19 cellular contexts compared by ENCODE assay signal in genomic region chr5:56470007-56470406, GRCh38.
DNase-seq lines count a peak whose midpoint lies in the region; ATAC-seq, FAIRE-seq and TF ChIP-seq lines count a peak whose summit lies in the region.
"Had no signal": no experiment of that assay in that cellular context is flagged by ENCODE, and none has a peak within 500 bp of the region (broad histone marks: within the 10 kb centered on the region; RNA-seq: fewer than 3 reads in every experiment).

No MANE protein-coding gene starts in this region.

- DNase-seq in K562 (ENCODE audit: extremely low read depth in 1 of 4, low spot score in 3 of 4) (no peak), mesenchymal stem cell (no peak), trophoblast cell (no peak), mucosa of gallbladder (ENCODE audit: low spot score) (no peak)
- no peak for DNase-seq in activated CD4-positive, alpha-beta T cell treated with anti-CD3 and anti-CD28 coated beads, Interleukin-2, amount 50 U/mL, for 48 hours
- DNase-seq in central memory CD4-positive, alpha-beta T cell, result no peak
- DNase-seq: C1 segment of cervical spinal cord; CD4-positive, alpha-beta memory T cell; COR-L47; DMS153; DMS79; EL; GDM1; GOT3; HFFc6 had no signal

- no peak for TF ChIP-seq EP300 in K562 (IDR thresholded peaks at IDR 0.05; ENCODE audit: low read length)

- H3K4me1 ChIP-seq in K562 (replicated peaks in 1 of 2; ENCODE audit: control insufficient read depth in 2 of 2, insufficient read depth in 2 of 2, low read length in 2 of 2) (no peaks in the 10 kb centered on the region; a peak in 1 of 5 replicates), mesenchymal stem cell (ENCODE audit: control insufficient read depth, insufficient read depth, low read depth, low read length) (no peaks in the 10 kb centered on the region), trophoblast cell (ENCODE audit: control insufficient read depth in 1 of 2, insufficient read depth in 2 of 2, low read length in 2 of 2) (peaks cover 2 to 12% of the 10 kb centered on the region in 2 experiments)
- H3K4me1 ChIP-seq: HAP-1 had no signal

- FAIRE-seq in K562 (lab: Jason Lieb, UNC), result no peak
- FAIRE-seq: GM12878, H54 had no signal

- H3K23ac ChIP-seq in mesenchymal stem cell (ENCODE audit: low read length in 2 of 2) (no peak overlapping the region), trophoblast cell (ENCODE audit: low read length) (no peak overlapping the region)

- H3K9me3 ChIP-seq in K562 (replicated peaks; ENCODE audit: control insufficient read depth, insufficient read depth, low read depth, low read length), result no peaks in the 10 kb centered on the region
- no peaks in the 10 kb centered on the region for H3K9me3 ChIP-seq in mesenchymal stem cell (ENCODE audit: control insufficient read depth, low read length)
- no peaks in the 10 kb centered on the region for H3K9me3 ChIP-seq in trophoblast cell (ENCODE audit: insufficient read depth, low read depth, low read length)
- H3K9me3 ChIP-seq: HAP-1 had no signal

- BruUV-seq in K562 (replicated peaks; lab: Mats Ljungman, UMichigan), result no TSS peak

- intact Hi-C loops in K562 (cut with micrococcal nuclease), result no loop called here

- peaks cover 3% of the 10 kb centered on the region; the same call in 1 of the 2 replicates for H4K20me1 ChIP-seq in K562 (replicated peaks; ENCODE audit: control insufficient read depth, insufficient read depth, low read length)

- H3K4ac ChIP-seq in mesenchymal stem cell (ENCODE audit: low read depth in 1 of 2, low read length in 2 of 2), result no peak overlapping the region
- no peak overlapping the region for H3K4ac ChIP-seq in trophoblast cell (ENCODE audit: low read depth, low read length)

- no peak for TF ChIP-seq CTCF in K562 (IDR thresholded peaks at IDR 0.05 in 2 of 3, conservative IDR thresholded peaks at IDR 0.05 in 1 of 3; ENCODE audit: insufficient read depth in 2 of 3, low read depth in 1 of 3, low read length in 3 of 3)

- H2BK5ac ChIP-seq in mesenchymal stem cell (ENCODE audit: low read depth, low read length, poor library complexity, severe bottlenecking) (no peak overlapping the region), trophoblast cell (ENCODE audit: low read depth, low read length, poor library complexity) (no peak overlapping the region)

- H2BK12ac ChIP-seq in mesenchymal stem cell (ENCODE audit: low read length in 2 of 2), result no peak overlapping the region
- peak overlapping the region; percentile 17 for H2BK12ac ChIP-seq in trophoblast cell (ENCODE audit: low read length)

- TF ChIP-seq POLR2A in K562 (conservative IDR thresholded peaks at IDR 0.05), result no peak

- WGBS in K562 (ENCODE audit: insufficient coverage, low coverage, missing lambda C conversion rate), result 1% methylated on average over 7 of the region's 7 CpGs
- WGBS in mesenchymal stem cell, result 96% methylated on average over 7 of the region's 7 CpGs
- no CpG with 5 or more reads among the region's 7 CpGs for WGBS in trophoblast cell (ENCODE audit: extremely low coverage, insufficient coverage, insufficient read length)

- POLR2A ChIA-PET in K562 (lab: Yijun Ruan, JAX), result interaction anchor here (0.8 to 0.9 kb wide), 2 partner anchors 12 to 34 kb away, joined by 3 to 5 read pairs; no protein-coding TSS in a partner anchor

- H3K4me3 ChIP-seq in K562 (no peak overlapping the region), mesenchymal stem cell (ENCODE audit: insufficient read depth in 1 of 2, low read depth in 1 of 2, low read length in 2 of 2) (no peak overlapping the region), trophoblast cell (ENCODE audit: low read depth, low read length) (no peak overlapping the region)
- H3K4me3 ChIP-seq: GM12878, HAP-1 had no signal

- no peak overlapping the region for H3K4me2 ChIP-seq in K562 (ENCODE audit: insufficient read depth, low read length)
- no peak overlapping the region for H3K4me2 ChIP-seq in mesenchymal stem cell (ENCODE audit: low read length, poor library complexity, severe bottlenecking)
- H3K4me2 ChIP-seq in trophoblast cell (ENCODE audit: low read length), result no peak overlapping the region

- ATAC-seq in K562 (no peak), GM18517 (IDR thresholded peaks at IDR 0.05; ENCODE audit: unreplicated experiment) (no peak)
- ATAC-seq: GM12878 had no signal

- H3K9me1 ChIP-seq in K562 (ENCODE audit: control insufficient read depth, insufficient read depth, low read length), result no peaks in the 10 kb centered on the region

- H3K14ac ChIP-seq in mesenchymal stem cell (ENCODE audit: low read length in 2 of 2), result no peak overlapping the region
- H3K14ac ChIP-seq in trophoblast cell (ENCODE audit: low read length), result no peak overlapping the region

- H3K79me2 ChIP-seq in K562 (ENCODE audit: control insufficient read depth, insufficient read depth, low read length), result no peaks in the 10 kb centered on the region
- H3K79me2 ChIP-seq in trophoblast cell (ENCODE audit: control insufficient read depth, insufficient read depth, low read length, poor library complexity), result no peaks in the 10 kb centered on the region

- H3K9ac ChIP-seq in K562 (ENCODE audit: insufficient read depth in 1 of 2, low read depth in 2 of 2, low read length in 2 of 2), result no peak overlapping the region
- H3K9ac ChIP-seq in mesenchymal stem cell (ENCODE audit: low read length), result no peak overlapping the region
- H3K9ac ChIP-seq in trophoblast cell (ENCODE audit: low read length), result no peak overlapping the region

- H4K91ac ChIP-seq in mesenchymal stem cell (ENCODE audit: low read length) (no peak overlapping the region), trophoblast cell (ENCODE audit: low read depth, low read length) (no peak overlapping the region)

- H4K12ac ChIP-seq in trophoblast cell (ENCODE audit: low read depth, low read length), result no peak overlapping the region

- no peak for TF ChIP-seq RAD21 in K562 (CRISPR knock-in tag; conservative IDR thresholded peaks at IDR 0.05 in 1 of 2, IDR thresholded peaks at IDR 0.05 in 1 of 2)

- no peak overlapping the region for H2BK15ac ChIP-seq in mesenchymal stem cell (ENCODE audit: low read depth, poor library complexity, severe bottlenecking)

- H3K27me3 ChIP-seq in K562 (ENCODE audit: control insufficient read depth in 2 of 2, insufficient read depth in 2 of 2, low read length in 2 of 2) (peaks cover 6 to 16% of the 10 kb centered on the region in 2 experiments; a peak in 4 of 5 replicates), mesenchymal stem cell (ENCODE audit: control insufficient read depth in 1 of 2, insufficient read depth in 1 of 2, low read length in 2 of 2) (peaks cover 0 to 9% of the 10 kb centered on the region in 2 experiments), trophoblast cell (ENCODE audit: insufficient read depth, low read length) (no peaks in the 10 kb centered on the region)

- H3K27ac ChIP-seq in K562 (ENCODE audit: extremely low read depth, low read depth, low read length) (no peak overlapping the region), mesenchymal stem cell (ENCODE audit: low read length, poor library complexity, severe bottlenecking) (no peak overlapping the region), trophoblast cell (ENCODE audit: low read depth, low read length) (no peak overlapping the region)

- H3K36me3 ChIP-seq in K562 (ENCODE audit: control insufficient read depth, insufficient read depth, low read length), result no peaks in the 10 kb centered on the region
- peaks cover 0 to 2% of the 10 kb centered on the region in 2 experiments for H3K36me3 ChIP-seq in mesenchymal stem cell (ENCODE audit: control insufficient read depth in 1 of 2, insufficient read depth in 2 of 2, low read depth in 1 of 2, low read length in 2 of 2)
- H3K36me3 ChIP-seq in trophoblast cell (ENCODE audit: control insufficient read depth in 1 of 2, insufficient read depth in 2 of 2, low read length in 2 of 2), result no peaks in the 10 kb centered on the region
- H3K36me3 ChIP-seq: HAP-1 had no signal

- H3K18ac ChIP-seq in mesenchymal stem cell (ENCODE audit: low read depth in 1 of 2, low read length in 2 of 2) (no peak overlapping the region), trophoblast cell (ENCODE audit: low read length) (no peak overlapping the region)

- H2AFZ ChIP-seq in K562 (ENCODE audit: low read depth, low read length), result no peak overlapping the region
- H2AFZ ChIP-seq in mesenchymal stem cell (ENCODE audit: low read depth, low read length), result no peak overlapping the region
- H2AFZ ChIP-seq in trophoblast cell (ENCODE audit: insufficient read depth, low read length, poor library complexity), result no peak overlapping the region

- CTCF ChIA-PET in K562 (lab: Yijun Ruan, JAX; ENCODE audit: low intra/inter-chr PET ratio), result no interaction called here

- peak overlapping the region; percentile 78 for H2AK5ac ChIP-seq in mesenchymal stem cell (ENCODE audit: low read length, severe bottlenecking)
- H2AK5ac ChIP-seq in trophoblast cell (ENCODE audit: low read length), result no peak overlapping the region

- H2BK120ac ChIP-seq in mesenchymal stem cell (ENCODE audit: low read depth, low read length) (no peak overlapping the region), trophoblast cell (ENCODE audit: insufficient read depth, low read length, poor library complexity) (no peak overlapping the region)

- H3K79me1 ChIP-seq in mesenchymal stem cell (replicated peaks; ENCODE audit: low read length, poor library complexity, severe bottlenecking) (no peaks in the 10 kb centered on the region), trophoblast cell (ENCODE audit: low read length) (no peaks in the 10 kb centered on the region)

- H4K8ac ChIP-seq in mesenchymal stem cell (ENCODE audit: low read length), result no peak overlapping the region
- H4K8ac ChIP-seq in trophoblast cell (ENCODE audit: low read depth, low read length), result no peak overlapping the region

- in situ Hi-C loops in K562 (cut with MboI), result no loop called here

TF ChIP-seq in K562, 482 proteins besides CTCF, POLR2A, EP300 and RAD21:
- TF ChIP-seq TFE3 (CRISPR knock-in tag; IDR thresholded peaks at IDR 0.05), result peak; percentile 66
- TF ChIP-seq CBX3 (IDR thresholded peaks at IDR 0.05; ENCODE audit: borderline replicate concordance in 1 of 2, low read length in 2 of 2), result no peak
- TF ChIP-seq DMBX1 (CRISPR knock-in tag; IDR thresholded peaks at IDR 0.05; ENCODE audit: borderline replicate concordance), result no peak
